ENCODE assay signal across 1 cellular context in the genomic region with DNA sequence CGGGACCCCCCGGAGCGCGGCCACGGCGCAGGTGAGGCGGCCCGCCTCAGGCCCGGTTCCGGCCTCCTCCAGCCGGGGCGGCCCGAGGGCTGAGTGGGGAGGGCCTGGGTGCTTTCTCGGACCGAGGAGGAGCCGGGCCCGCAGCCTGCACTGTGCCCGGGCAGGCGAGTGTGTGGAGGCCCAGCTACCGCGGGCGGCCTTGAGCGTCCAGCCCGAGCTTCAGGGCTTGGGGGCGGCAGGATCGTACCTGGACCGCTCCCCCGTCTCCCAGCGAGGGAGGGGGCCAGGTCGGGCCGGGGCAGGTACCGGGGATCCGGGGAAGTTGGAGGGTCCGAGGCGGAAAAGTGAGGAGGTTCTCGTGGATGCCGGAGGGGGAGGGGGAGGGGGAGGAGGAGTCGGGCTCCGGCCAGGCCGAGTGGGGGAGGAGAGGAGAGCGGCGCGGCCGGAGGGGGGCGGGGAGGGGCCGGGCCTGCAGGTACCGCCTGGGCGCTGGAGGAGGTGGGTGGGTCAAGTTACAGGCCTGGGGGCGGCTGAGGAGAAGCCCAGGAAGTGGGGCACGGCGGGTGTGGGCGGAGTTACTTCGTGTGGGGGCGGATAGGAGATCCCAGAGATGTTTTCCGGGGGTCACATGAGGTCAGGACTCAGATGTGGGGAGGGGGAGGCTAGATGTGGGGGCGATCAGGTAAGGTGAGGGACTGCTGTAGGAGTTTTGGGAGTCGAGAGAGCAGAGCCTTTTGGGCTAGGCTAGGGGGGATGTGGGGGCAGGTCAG.
A peak's percentile ranks its signal among the peaks of the same experiment; 100 is the strongest.
TF ChIP-seq lines count a peak whose summit lies in the region.

No MANE protein-coding gene starts in this region.

TF ChIP-seq in GM12878, 131 proteins besides CTCF, POLR2A, EP300 and RAD21:
- no peak for TF ChIP-seq CREB1 (IDR thresholded peaks at IDR 0.05; ENCODE audit: low read depth)
- TF ChIP-seq HCFC1 (IDR thresholded peaks at IDR 0.05; ENCODE audit: low read length), result no peak
- TF ChIP-seq, protein P1, sequence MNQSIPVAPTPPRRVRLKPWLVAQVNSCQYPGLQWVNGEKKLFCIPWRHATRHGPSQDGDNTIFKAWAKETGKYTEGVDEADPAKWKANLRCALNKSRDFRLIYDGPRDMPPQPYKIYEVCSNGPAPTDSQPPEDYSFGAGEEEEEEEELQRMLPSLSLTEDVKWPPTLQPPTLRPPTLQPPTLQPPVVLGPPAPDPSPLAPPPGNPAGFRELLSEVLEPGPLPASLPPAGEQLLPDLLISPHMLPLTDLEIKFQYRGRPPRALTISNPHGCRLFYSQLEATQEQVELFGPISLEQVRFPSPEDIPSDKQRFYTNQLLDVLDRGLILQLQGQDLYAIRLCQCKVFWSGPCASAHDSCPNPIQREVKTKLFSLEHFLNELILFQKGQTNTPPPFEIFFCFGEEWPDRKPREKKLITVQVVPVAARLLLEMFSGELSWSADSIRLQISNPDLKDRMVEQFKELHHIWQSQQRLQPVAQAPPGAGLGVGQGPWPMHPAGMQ (IDR thresholded peaks at IDR 0.05; ENCODE audit: borderline replicate concordance), result no peak
- TF ChIP-seq FOXM1 (IDR thresholded peaks at IDR 0.05; ENCODE audit: low read depth, low read length), result no peak
- TF ChIP-seq, protein P2, sequence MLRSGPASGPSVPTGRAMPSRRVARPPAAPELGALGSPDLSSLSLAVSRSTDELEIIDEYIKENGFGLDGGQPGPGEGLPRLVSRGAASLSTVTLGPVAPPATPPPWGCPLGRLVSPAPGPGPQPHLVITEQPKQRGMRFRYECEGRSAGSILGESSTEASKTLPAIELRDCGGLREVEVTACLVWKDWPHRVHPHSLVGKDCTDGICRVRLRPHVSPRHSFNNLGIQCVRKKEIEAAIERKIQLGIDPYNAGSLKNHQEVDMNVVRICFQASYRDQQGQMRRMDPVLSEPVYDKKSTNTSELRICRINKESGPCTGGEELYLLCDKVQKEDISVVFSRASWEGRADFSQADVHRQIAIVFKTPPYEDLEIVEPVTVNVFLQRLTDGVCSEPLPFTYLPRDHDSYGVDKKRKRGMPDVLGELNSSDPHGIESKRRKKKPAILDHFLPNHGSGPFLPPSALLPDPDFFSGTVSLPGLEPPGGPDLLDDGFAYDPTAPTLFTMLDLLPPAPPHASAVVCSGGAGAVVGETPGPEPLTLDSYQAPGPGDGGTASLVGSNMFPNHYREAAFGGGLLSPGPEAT (IDR thresholded peaks at IDR 0.05; ENCODE audit: low read depth), result no peak
- no peak for TF ChIP-seq CHD4 (IDR thresholded peaks at IDR 0.05)
- 0 out of 2 replicates have a peak, but pooled peaks have one; percentile 16 for TF ChIP-seq NKRF (conservative IDR thresholded peaks at IDR 0.05)
- no peak for TF ChIP-seq SP1 (IDR thresholded peaks at IDR 0.05; ENCODE audit: low read depth, low read length)
- no peak for TF ChIP-seq ZNF622 (IDR thresholded peaks at IDR 0.05)
- no peak for TF ChIP-seq TCF7 (IDR thresholded peaks at IDR 0.05; ENCODE audit: borderline replicate concordance)
- TF ChIP-seq LARP7 (IDR thresholded peaks at IDR 0.05), result peak; percentile 29; the same call in 1 of the 2 replicates
- TF ChIP-seq, protein P3, sequence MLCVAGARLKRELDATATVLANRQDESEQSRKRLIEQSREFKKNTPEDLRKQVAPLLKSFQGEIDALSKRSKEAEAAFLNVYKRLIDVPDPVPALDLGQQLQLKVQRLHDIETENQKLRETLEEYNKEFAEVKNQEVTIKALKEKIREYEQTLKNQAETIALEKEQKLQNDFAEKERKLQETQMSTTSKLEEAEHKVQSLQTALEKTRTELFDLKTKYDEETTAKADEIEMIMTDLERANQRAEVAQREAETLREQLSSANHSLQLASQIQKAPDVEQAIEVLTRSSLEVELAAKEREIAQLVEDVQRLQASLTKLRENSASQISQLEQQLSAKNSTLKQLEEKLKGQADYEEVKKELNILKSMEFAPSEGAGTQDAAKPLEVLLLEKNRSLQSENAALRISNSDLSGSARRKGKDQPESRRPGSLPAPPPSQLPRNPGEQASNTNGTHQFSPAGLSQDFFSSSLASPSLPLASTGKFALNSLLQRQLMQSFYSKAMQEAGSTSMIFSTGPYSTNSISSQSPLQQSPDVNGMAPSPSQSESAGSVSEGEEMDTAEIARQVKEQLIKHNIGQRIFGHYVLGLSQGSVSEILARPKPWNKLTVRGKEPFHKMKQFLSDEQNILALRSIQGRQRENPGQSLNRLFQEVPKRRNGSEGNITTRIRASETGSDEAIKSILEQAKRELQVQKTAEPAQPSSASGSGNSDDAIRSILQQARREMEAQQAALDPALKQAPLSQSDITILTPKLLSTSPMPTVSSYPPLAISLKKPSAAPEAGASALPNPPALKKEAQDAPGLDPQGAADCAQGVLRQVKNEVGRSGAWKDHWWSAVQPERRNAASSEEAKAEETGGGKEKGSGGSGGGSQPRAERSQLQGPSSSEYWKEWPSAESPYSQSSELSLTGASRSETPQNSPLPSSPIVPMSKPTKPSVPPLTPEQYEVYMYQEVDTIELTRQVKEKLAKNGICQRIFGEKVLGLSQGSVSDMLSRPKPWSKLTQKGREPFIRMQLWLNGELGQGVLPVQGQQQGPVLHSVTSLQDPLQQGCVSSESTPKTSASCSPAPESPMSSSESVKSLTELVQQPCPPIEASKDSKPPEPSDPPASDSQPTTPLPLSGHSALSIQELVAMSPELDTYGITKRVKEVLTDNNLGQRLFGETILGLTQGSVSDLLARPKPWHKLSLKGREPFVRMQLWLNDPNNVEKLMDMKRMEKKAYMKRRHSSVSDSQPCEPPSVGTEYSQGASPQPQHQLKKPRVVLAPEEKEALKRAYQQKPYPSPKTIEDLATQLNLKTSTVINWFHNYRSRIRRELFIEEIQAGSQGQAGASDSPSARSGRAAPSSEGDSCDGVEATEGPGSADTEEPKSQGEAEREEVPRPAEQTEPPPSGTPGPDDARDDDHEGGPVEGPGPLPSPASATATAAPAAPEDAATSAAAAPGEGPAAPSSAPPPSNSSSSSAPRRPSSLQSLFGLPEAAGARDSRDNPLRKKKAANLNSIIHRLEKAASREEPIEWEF (IDR thresholded peaks at IDR 0.05; ENCODE audit: insufficient replicate concordance, low read depth, low read length), result no peak
- TF ChIP-seq SREBF1 (IDR thresholded peaks at IDR 0.05; ENCODE audit: low read length), result no peak
- TF ChIP-seq SMAD5 (IDR thresholded peaks at IDR 0.05; ENCODE audit: low read depth), result no peak
- 0 out of 2 replicates have a peak, but pooled peaks have one; percentile 7 for TF ChIP-seq TCF12 (IDR thresholded peaks at IDR 0.05; ENCODE audit: low read depth, low read length)
- TF ChIP-seq RFX5 (IDR thresholded peaks at IDR 0.05; ENCODE audit: low read depth, low read length), result no peak
- TF ChIP-seq RCOR1 (conservative IDR thresholded peaks at IDR 0.05; ENCODE audit: low read depth, low read length), result no peak
- TF ChIP-seq E2F8 (IDR thresholded peaks at IDR 0.05; ENCODE audit: low read depth, partially characterized antibody), result no peak
- TF ChIP-seq MXI1 (IDR thresholded peaks at IDR 0.05; ENCODE audit: low read depth, low read length), result 0 out of 2 replicates have a peak, but pooled peaks have one; percentile 22
- TF ChIP-seq, protein P4, sequence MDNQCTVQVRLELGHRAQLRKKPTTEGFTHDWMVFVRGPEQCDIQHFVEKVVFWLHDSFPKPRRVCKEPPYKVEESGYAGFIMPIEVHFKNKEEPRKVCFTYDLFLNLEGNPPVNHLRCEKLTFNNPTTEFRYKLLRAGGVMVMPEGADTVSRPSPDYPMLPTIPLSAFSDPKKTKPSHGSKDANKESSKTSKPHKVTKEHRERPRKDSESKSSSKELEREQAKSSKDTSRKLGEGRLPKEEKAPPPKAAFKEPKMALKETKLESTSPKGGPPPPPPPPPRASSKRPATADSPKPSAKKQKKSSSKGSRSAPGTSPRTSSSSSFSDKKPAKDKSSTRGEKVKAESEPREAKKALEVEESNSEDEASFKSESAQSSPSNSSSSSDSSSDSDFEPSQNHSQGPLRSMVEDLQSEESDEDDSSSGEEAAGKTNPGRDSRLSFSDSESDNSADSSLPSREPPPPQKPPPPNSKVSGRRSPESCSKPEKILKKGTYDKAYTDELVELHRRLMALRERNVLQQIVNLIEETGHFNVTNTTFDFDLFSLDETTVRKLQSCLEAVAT (IDR thresholded peaks at IDR 0.05), result 0 out of 2 replicates have a peak, but pooled peaks have one; percentile 47
- peak; percentile 12; the same call in 1 of the 2 replicates for TF ChIP-seq TBL1XR1 (IDR thresholded peaks at IDR 0.05; ENCODE audit: low read depth, low read length)
- 0 out of 2 replicates have a peak, but pooled peaks have one; percentile 23 for TF ChIP-seq RUNX3 (IDR thresholded peaks at IDR 0.05; ENCODE audit: low read length)
- TF ChIP-seq EGR1 (IDR thresholded peaks at IDR 0.05; ENCODE audit: borderline replicate concordance in 1 of 2, low read depth in 2 of 2, low read length in 2 of 2), result peak in 1 of 2 experiments; percentile 95; a peak in 2 of 3 replicates
- no peak for TF ChIP-seq HDGF (IDR thresholded peaks at IDR 0.05)
- no peak for TF ChIP-seq PKNOX1 (IDR thresholded peaks at IDR 0.05)
- peak; percentile 66 for TF ChIP-seq NR2F1 (conservative IDR thresholded peaks at IDR 0.05)
- no peak for TF ChIP-seq MEF2A (IDR thresholded peaks at IDR 0.05; ENCODE audit: insufficient read depth, low read depth, low read length)
